9 cellular contexts compared by ENCODE assay signal in genomic region chr2:175166216-175166824, GRCh38. TPM values are rescaled to one million over a fixed set of nuclear protein-coding genes. Genes with fewer than 3 reads are reported as not detected.
DNase-seq lines count a peak whose midpoint lies in the region; ATAC-seq and TF ChIP-seq lines count a peak whose summit lies in the region.
"Had no signal": no experiment of that assay in that cellular context is flagged by ENCODE, and none has a peak within 500 bp of the region (broad histone marks: within the 10 kb centered on the region; RNA-seq: fewer than 3 reads in every experiment).

No MANE protein-coding gene starts in this region.

- peaks cover 31 to 84% (median 55%) of the 10 kb centered on the region in 4 donors for H3K4me1 Mint-ChIP-seq in CD4-positive, alpha-beta memory T cell
- peaks cover 16 to 26% of the 10 kb centered on the region in 2 donors for H3K4me1 Mint-ChIP-seq in natural killer cell treated with Interleukin-12 subunit alpha and Interleukin-12 subunit beta and Interleukin-15 and Interleukin-18, amount 100 ng/mL, for 72 hours (ENCODE audit: low read depth in 2 of 2)

- H3K9ac ChIP-seq in KMS-11, result peak overlapping the region; percentile 78; the same call in 1 of the 2 replicates
- H3K9ac ChIP-seq in mammary epithelial cell (ENCODE audit: insufficient read depth, low read length), result peak overlapping the region; percentile 96

- peak overlapping the region; percentile 42 to 100 (median 100) for H3K4me3 Mint-ChIP-seq in CD4-positive, alpha-beta memory T cell
- peak overlapping the region; percentile 92 for H3K4me3 Mint-ChIP-seq in natural killer cell treated with Interleukin-12 subunit alpha and Interleukin-12 subunit beta and Interleukin-15 and Interleukin-18, amount 100 ng/mL, for 72 hours

- WGBS in mammary epithelial cell (ENCODE audit: low coverage, missing lambda C conversion rate), result 21% methylated on average over 9 of the region's 9 CpGs

- POLR2A ChIA-PET in CD4-positive, alpha-beta memory T cell (lab: Charles Lee; ENCODE audit: partially characterized antibody), result interaction anchor here (0.9 kb wide), 1 partner anchor 12 kb away, joined by 3 read pairs; no protein-coding TSS in a partner anchor

- peaks cover 54% of the 10 kb centered on the region for H3K4me1 ChIP-seq in CD4-positive, alpha-beta memory T cell (ENCODE audit: insufficient read depth, low read length)
- H3K4me1 ChIP-seq in KMS-11 (ENCODE audit: low read depth, poor library complexity, severe bottlenecking) (peaks cover 55% of the 10 kb centered on the region), mammary epithelial cell (ENCODE audit: insufficient read depth, low read length) (peaks cover 4% of the 10 kb centered on the region)

- peak overlapping the region; percentile 90 for H3K27ac ChIP-seq in CD4-positive, alpha-beta memory T cell (ENCODE audit: low read depth, low read length)
- H3K27ac ChIP-seq in KMS-11 (no peak overlapping the region), mammary epithelial cell (ENCODE audit: insufficient read depth, low read depth, low read length) (peak overlapping the region; percentile 95)

- ATAC-seq in natural killer cell treated with Interleukin-12 subunit alpha and Interleukin-12 subunit beta and Interleukin-15 and Interleukin-18, amount 100 ng/mL, for 72 hours, result no peak

- no peaks in the 10 kb centered on the region for H3K27me3 ChIP-seq in CD4-positive, alpha-beta memory T cell (ENCODE audit: insufficient read depth, low read length)
- H3K27me3 ChIP-seq in KMS-11 (ENCODE audit: insufficient read depth, low read depth) (no peaks in the 10 kb centered on the region), mammary epithelial cell (ENCODE audit: insufficient read depth, low read length) (no peaks in the 10 kb centered on the region)

- CTCF ChIA-PET in CD4-positive, alpha-beta memory T cell (lab: Charles Lee; ENCODE audit: partially characterized antibody), result no interaction called here
- CTCF ChIA-PET in mammary epithelial cell (lab: Charles Lee; ENCODE audit: low non-redundant PET), result interaction anchor here (0.6 kb wide), 1 partner anchor 37 kb away, joined by 4 read pairs; no protein-coding TSS in a partner anchor

- H3K9me3 Mint-ChIP-seq in CD4-positive, alpha-beta memory T cell, result peaks cover 0 to 2% (median 0%) of the 10 kb centered on the region in 8 donors
- no peaks in the 10 kb centered on the region for H3K9me3 Mint-ChIP-seq in natural killer cell treated with Interleukin-12 subunit alpha and Interleukin-12 subunit beta and Interleukin-15 and Interleukin-18, amount 100 ng/mL, for 72 hours

- in situ Hi-C loops in mammary epithelial cell (cut with MboI; ENCODE audit: low sequenced_read_pairs in 2 of 2), result loop anchor here in 1 of 2 donors (10.0 kb wide), 1 partner anchor 52 kb away; no protein-coding TSS in a partner anchor

- TF ChIP-seq CTCF in KMS-11 (conservative IDR thresholded peaks at IDR 0.05; ENCODE audit: low read depth, low read length) (no peak), mammary epithelial cell (conservative IDR thresholded peaks at IDR 0.05 in 1 of 2, IDR thresholded peaks at IDR 0.05 in 1 of 2; ENCODE audit: extremely low read depth in 1 of 2, insufficient read depth in 1 of 2, low read depth in 1 of 2, low read length in 2 of 2) (no peak)

- H3K36me3 ChIP-seq in CD4-positive, alpha-beta memory T cell (ENCODE audit: insufficient read depth, low read length), result no peaks in the 10 kb centered on the region
- H3K36me3 ChIP-seq in KMS-11 (ENCODE audit: insufficient read depth), result no peaks in the 10 kb centered on the region
- no peaks in the 10 kb centered on the region for H3K36me3 ChIP-seq in mammary epithelial cell (ENCODE audit: insufficient read depth, low read length)

- H3K4me3 ChIP-seq in CD4-positive, alpha-beta memory T cell (ENCODE audit: low read length in 2 of 2), result peak overlapping the region in 1 of 2 donors; percentile 98
- no peak overlapping the region for H3K4me3 ChIP-seq in KMS-11 (IDR thresholded peaks at IDR 0.05; ENCODE audit: insufficient read depth, low read depth, low read length)
- H3K4me3 ChIP-seq in mammary epithelial cell (replicated peaks in 1 of 3; ENCODE audit: insufficient read depth in 1 of 3, low read depth in 2 of 3, low read length in 3 of 3), result peak overlapping the region; percentile 81 to 98 (median 95)

- no peaks in the 10 kb centered on the region for H3K27me3 Mint-ChIP-seq in CD4-positive, alpha-beta memory T cell
- H3K27me3 Mint-ChIP-seq in natural killer cell treated with Interleukin-12 subunit alpha and Interleukin-12 subunit beta and Interleukin-15 and Interleukin-18, amount 100 ng/mL, for 72 hours, result no peaks in the 10 kb centered on the region

- peak overlapping the region in 5 of 7 donors; percentile 37 to 96 (median 84) for H3K27ac Mint-ChIP-seq in CD4-positive, alpha-beta memory T cell
- H3K27ac Mint-ChIP-seq in natural killer cell treated with Interleukin-12 subunit alpha and Interleukin-12 subunit beta and Interleukin-15 and Interleukin-18, amount 100 ng/mL, for 72 hours, result peak overlapping the region; percentile 93

- H3K79me2 ChIP-seq in KMS-11 (ENCODE audit: insufficient read depth, low read depth) (peaks cover 59% of the 10 kb centered on the region), mammary epithelial cell (ENCODE audit: insufficient read depth, low read length) (peaks cover 67% of the 10 kb centered on the region)

- dilution Hi-C loops in mammary epithelial cell (cut with HindIII; ENCODE audit: low sequenced_read_pairs), result no loop called here

- H2AFZ ChIP-seq in KMS-11 (ENCODE audit: low read depth) (no peak overlapping the region), mammary epithelial cell (ENCODE audit: low read depth, low read length) (no peak overlapping the region)

- intact Hi-C loops in CD4-positive, alpha-beta memory T cell (cut with micrococcal nuclease), result loop anchor here (5.0 to 10.0 kb wide), 4 partner anchors 39 to 838 kb away; partner anchors contain the start of gene LNPK
- intact Hi-C loops in mammary epithelial cell (cut with micrococcal nuclease), result loop anchor here (2.0 to 5.0 kb wide), 2 partner anchors 30 to 54 kb away; no protein-coding TSS in a partner anchor

- H3K9me3 ChIP-seq in CD4-positive, alpha-beta memory T cell (ENCODE audit: control insufficient read depth in 1 of 2, low read length in 2 of 2), result no peaks in the 10 kb centered on the region
- no peaks in the 10 kb centered on the region for H3K9me3 ChIP-seq in mammary epithelial cell (replicated peaks; ENCODE audit: insufficient read depth, low read length)

- H3K4me2 ChIP-seq in KMS-11 (peak overlapping the region; percentile 77), mammary epithelial cell (ENCODE audit: insufficient read depth, low read depth, low read length) (peak overlapping the region; percentile 87)

- no TSS peak for BruUV-seq in mammary epithelial cell (replicated peaks; lab: Mats Ljungman, UMichigan)

- H3K36me3 Mint-ChIP-seq in CD4-positive, alpha-beta memory T cell, result peaks cover 3 to 15% of the 10 kb centered on the region in 2 donors
- no peaks in the 10 kb centered on the region for H3K36me3 Mint-ChIP-seq in natural killer cell treated with Interleukin-12 subunit alpha and Interleukin-12 subunit beta and Interleukin-15 and Interleukin-18, amount 100 ng/mL, for 72 hours

- no peak for DNase-seq in CD4-positive, alpha-beta memory T cell
- DNase-seq in mammary epithelial cell (no peak), NCI-H2196 (lab: John Stamatoyannopoulos, UW; ENCODE audit: unreplicated experiment) (no peak), NCI-H146 (lab: John Stamatoyannopoulos, UW) (no peak), 8988T (no peak)
- DNase-seq in natural killer cell treated with Interleukin-12 subunit alpha and Interleukin-12 subunit beta and Interleukin-15 and Interleukin-18, amount 100 ng/mL, for 72 hours (ENCODE audit: low spot score), result no peak
- DNase-seq in stimulated activated CD8-positive, alpha-beta memory T cell treated with anti-CD3 and anti-CD28 coated beads, Interleukin-4, amount 100 ng/mL, for 48 hours, result no peak
- DNase-seq: stimulated activated naive CD4-positive, alpha-beta T cell had no signal

- H4K20me1 ChIP-seq in KMS-11 (ENCODE audit: insufficient read depth) (peaks cover 6% of the 10 kb centered on the region; the same call in 1 of the 2 replicates), mammary epithelial cell (ENCODE audit: insufficient read depth, low read length) (no peaks in the 10 kb centered on the region)

RNA-seq across cellular contexts. Expression of gene ATF2, which starts 1.7 kb away (rescaled TPM):
- 10 to 100 TPM; 66.1 to 67.4 TPM for total RNA-seq in CD4-positive, alpha-beta memory T cell
- polyA plus RNA-seq in CD4-positive, alpha-beta memory T cell, result 10 to 100 TPM; 26.2 to 40.2 TPM
- 10 to 100 TPM; 40.4 to 47.2 TPM for total RNA-seq in mammary epithelial cell
- polyA plus RNA-seq in mammary epithelial cell, result 24.0 TPM
- 21.3 TPM for polyA minus RNA-seq in mammary epithelial cell
- 10 to 100 TPM; 62.8 to 74.3 TPM for total RNA-seq in natural killer cell treated with Interleukin-12 subunit alpha and Interleukin-12 subunit beta and Interleukin-15 and Interleukin-18, amount 100 ng/mL, for 72 hours

RNA-seq across cellular contexts. Expression of gene ATP5MC3, which starts 15.2 kb away (rescaled TPM):
- total RNA-seq in CD4-positive, alpha-beta memory T cell, result 10 to 100 TPM; 77.0 to 81.3 TPM
- polyA plus RNA-seq in CD4-positive, alpha-beta memory T cell, result 100 to 1,000 TPM; 315 to 401 TPM
- total RNA-seq in mammary epithelial cell, result 100 to 1,000 TPM in 1 of 2 donors, 10 to 100 TPM in 1; 97.2 to 245 TPM
- 544 TPM for polyA plus RNA-seq in mammary epithelial cell
- 209 TPM for polyA minus RNA-seq in mammary epithelial cell
- total RNA-seq in natural killer cell treated with Interleukin-12 subunit alpha and Interleukin-12 subunit beta and Interleukin-15 and Interleukin-18, amount 100 ng/mL, for 72 hours, result 100 to 1,000 TPM; 226 to 254 TPM
